8 cellular contexts compared by ENCODE assay signal in genomic region chr18:45879681-45880655, GRCh38. TPM values are rescaled to one million over a fixed set of nuclear protein-coding genes. Genes with fewer than 3 reads are reported as not detected.
A peak's percentile ranks its signal among the peaks of the same experiment; 100 is the strongest.
DNase-seq lines count a peak whose midpoint lies in the region; ATAC-seq and TF ChIP-seq lines count a peak whose summit lies in the region.

No MANE protein-coding gene starts in this region.

- TF ChIP-seq RAD21 in liver (IDR thresholded peaks at IDR 0.05): peak; percentile 95 to 97

- peak; percentile 50 for DNase-seq in 8988T
- DNase-seq in NCI-H2171 treated with DMSO at 0.1 percent for 48 hours (lab: John Stamatoyannopoulos, UW): peak; percentile 55
- peak; percentile 81 for DNase-seq in activated CD4-positive, alpha-beta T cell treated with anti-CD3 and anti-CD28 coated beads for 48 hours
- no peak for DNase-seq in chondrocyte (ENCODE audit: low spot score)
- peak; percentile 47 to 63 (median 52) for DNase-seq in stimulated activated CD4-positive, alpha-beta T cell treated with anti-CD3 and anti-CD28 coated beads, TNF-alpha, amount 100 ng/mL, for 48 hours (ENCODE audit: low read depth in 3 of 3)

- TF ChIP-seq CTCF in chondrocyte (IDR thresholded peaks at IDR 0.05) (peak; percentile 100), liver (IDR thresholded peaks at IDR 0.05; ENCODE audit: low read depth, low read length, missing input control) (peak; percentile 98)

- H3K27me3 Mint-ChIP-seq in chondrocyte (ENCODE audit: low read depth): no peaks in the 10 kb centered on the region

- H3K4me1 Mint-ChIP-seq in chondrocyte (ENCODE audit: low read depth): peaks cover 5% of the 10 kb centered on the region

- H3K9ac ChIP-seq in liver (ENCODE audit: low read depth in 1 of 2, low read length in 2 of 2): no peak overlapping the region

- H3K36me3 ChIP-seq in liver (ENCODE audit: control insufficient read depth in 4 of 4, insufficient read depth in 3 of 4, low read depth in 1 of 4, low read length in 3 of 4): peaks cover 3 to 38% (median 22%) of the 10 kb centered on the region in 4 donors

- H3K4me1 ChIP-seq in liver (ENCODE audit: control insufficient read depth in 4 of 4, insufficient read depth in 4 of 4, low read length in 3 of 4): peaks cover 0 to 4% (median 1%) of the 10 kb centered on the region in 4 donors

- peaks cover 22% of the 10 kb centered on the region for H3K36me3 Mint-ChIP-seq in chondrocyte (ENCODE audit: low read depth)

- peaks cover 3% of the 10 kb centered on the region for H3K9me3 Mint-ChIP-seq in chondrocyte (ENCODE audit: low read depth)

- no peak overlapping the region for H3K27ac ChIP-seq in liver (ENCODE audit: low read depth in 1 of 2, low read length in 2 of 2)

- no peak overlapping the region for H3K27ac Mint-ChIP-seq in chondrocyte (ENCODE audit: unreplicated experiment)

- ATAC-seq in GM18502 (IDR thresholded peaks at IDR 0.05; ENCODE audit: poor library complexity, unreplicated experiment) (peak; percentile 82), HG02981 (IDR thresholded peaks at IDR 0.05; ENCODE audit: unreplicated experiment) (peak; percentile 81)

- H3K27me3 ChIP-seq in liver (ENCODE audit: control insufficient read depth in 4 of 4, insufficient read depth in 4 of 4, low read length in 3 of 4): no peaks in the 10 kb centered on the region

- 38% methylated on average over 17 of the region's 17 CpGs for WGBS in liver

- H3K4me3 ChIP-seq in liver (ENCODE audit: low read depth in 1 of 3, low read length in 3 of 3): no peak overlapping the region

- no peak overlapping the region for H3K4me3 Mint-ChIP-seq in chondrocyte (ENCODE audit: unreplicated experiment)

- no peaks in the 10 kb centered on the region for H3K9me3 ChIP-seq in liver (ENCODE audit: control insufficient read depth in 4 of 4, low read length in 3 of 4)

TF ChIP-seq in liver, 16 proteins besides CTCF, POLR2A, EP300 and RAD21:
- TF ChIP-seq ATF3 (IDR thresholded peaks at IDR 0.05) (no peak), SP1 (IDR thresholded peaks at IDR 0.05) (no peak), TAF1 (conservative IDR thresholded peaks at IDR 0.05) (no peak), MAX (IDR thresholded peaks at IDR 0.05) (no peak), FOXA1 (IDR thresholded peaks at IDR 0.05) (no peak), RXRA (IDR thresholded peaks at IDR 0.05) (no peak), ZBTB33 (IDR thresholded peaks at IDR 0.05) (no peak), REST (IDR thresholded peaks at IDR 0.05) (no peak), YY1 (IDR thresholded peaks at IDR 0.05) (no peak), HNF4A (conservative IDR thresholded peaks at IDR 0.05) (no peak), GABPA (IDR thresholded peaks at IDR 0.05 in 1 of 2, conservative IDR thresholded peaks at IDR 0.05 in 1 of 2) (no peak), JUND (IDR thresholded peaks at IDR 0.05) (no peak), HNF4G (IDR thresholded peaks at IDR 0.05) (no peak), NR2F2 (IDR thresholded peaks at IDR 0.05) (no peak), EGR1 (IDR thresholded peaks at IDR 0.05; ENCODE audit: low read depth in 2 of 2) (no peak), FOXA2 (IDR thresholded peaks at IDR 0.05) (no peak)

RNA-seq across cellular contexts. Expression of gene SIGLEC15, which starts 54.5 kb away (rescaled TPM):
- total RNA-seq in chondrocyte (0.41 to 0.85 TPM (median 0.72 TPM) in 3 replicates), liver (under 1 TPM; 0.17 to 0.42 TPM)
- polyA plus RNA-seq in liver: under 1 TPM; 0.24 to 0.33 TPM
